ENCODE assay signal across 32 cellular contexts in genomic region chr17:79733692-79734070, GRCh38. TPM values are rescaled to one million over a fixed set of nuclear protein-coding genes. Genes with fewer than 3 reads are reported as not detected.
DNase-seq lines count a peak whose midpoint lies in the region; ATAC-seq and TF ChIP-seq lines count a peak whose summit lies in the region.
"Had no signal": no experiment of that assay in that cellular context is flagged by ENCODE, and none has a peak within 500 bp of the region (broad histone marks: within the 10 kb centered on the region; RNA-seq: fewer than 3 reads in every experiment).

No MANE protein-coding gene starts in this region.

- no peaks in the 10 kb centered on the region for H3K27me3 ChIP-seq in BLaER1
- peaks cover 4% of the 10 kb centered on the region for H3K27me3 ChIP-seq in CD4-positive, alpha-beta memory T cell (ENCODE audit: insufficient read depth, low read length)
- H3K27me3 ChIP-seq: foreskin keratinocyte, upper lobe of left lung had no signal

- H3K27ac Mint-ChIP-seq in IgD-negative memory B cell = peak overlapping the region in 2 of 3 donors; percentile 76 to 91
- no peak overlapping the region for H3K27ac Mint-ChIP-seq in central memory CD8-positive, alpha-beta T cell (ENCODE audit: low read depth)
- peak overlapping the region in 1 of 2 donors; percentile 90 for H3K27ac Mint-ChIP-seq in natural killer cell
- H3K27ac Mint-ChIP-seq in activated T-helper 2 cell treated with anti-CD3 and anti-CD28 coated beads, Interferon-gamma antibody, Interleukin-2, Interleukin-4, amounts not matched to agents 10 μg/mL and 5 μg/mL and 100 μg/mL, durations not matched to agents 14 hours and 24 hours and 36 hours = no peak overlapping the region
- H3K27ac Mint-ChIP-seq in CD4-positive, alpha-beta memory T cell = peak overlapping the region in 2 of 7 donors; percentile 17 to 95
- H3K27ac Mint-ChIP-seq: activated T-helper 1 cell treated with anti-CD3 and anti-CD28 coated beads, Interleukin-12 subunit alpha, Interleukin-12 subunit beta, Interleukin-2, Interleukin-4 antibody, amounts not matched to agents 30 ng/mL and 10 ng/mL and 1 ng/mL, durations not matched to agents 14 hours and 24 hours and 36 hours; endodermal cell; WTC11 had no signal

- H3K9ac ChIP-seq in BLaER1 = peak overlapping the region; percentile 75; the same call in 1 of the 2 replicates

- H3K4me3 ChIP-seq in BLaER1 = peak overlapping the region; percentile 65; the same call in 1 of the 2 replicates
- no peak overlapping the region for H3K4me3 ChIP-seq in CD4-positive, alpha-beta memory T cell (ENCODE audit: low read length in 2 of 2)
- H3K4me3 ChIP-seq: A549, PC-9 had no signal

- CTCF ChIA-PET in CD4-positive, alpha-beta memory T cell (lab: Charles Lee; ENCODE audit: partially characterized antibody) = interaction anchor here (1.1 to 1.8 kb wide), 2 partner anchors 8 to 12 kb away, joined by 3 to 11 read pairs; no protein-coding TSS in a partner anchor

- H3K4me1 ChIP-seq in BLaER1 = peaks cover 57% of the 10 kb centered on the region
- H3K4me1 ChIP-seq in CD4-positive, alpha-beta memory T cell (ENCODE audit: insufficient read depth, low read length) = peaks cover 10% of the 10 kb centered on the region
- H3K4me1 ChIP-seq: A549, foreskin keratinocyte, psoas muscle had no signal

- no peak for TF ChIP-seq CTCF in natural killer cell (IDR thresholded peaks at IDR 0.05)
- no peak for TF ChIP-seq CTCF in GM13976 (IDR thresholded peaks at IDR 0.05; ENCODE audit: borderline replicate concordance, control extremely low read depth, extremely low read depth, insufficient read depth, missing control alignments)

- intact Hi-C loops in natural killer cell (cut with micrococcal nuclease) = no loop called here
- intact Hi-C loops in activated T-helper 2 cell treated with anti-CD3 and anti-CD28 coated beads, Interferon-gamma antibody, Interleukin-2, Interleukin-4, amounts not matched to agents 10 μg/mL and 5 μg/mL and 100 μg/mL, durations not matched to agents 14 hours and 24 hours and 36 hours (cut with micrococcal nuclease) = no loop called here
- intact Hi-C loops in CD4-positive, alpha-beta memory T cell (cut with micrococcal nuclease) = no loop called here

- H3K9me3 Mint-ChIP-seq in IgD-negative memory B cell (no peaks in the 10 kb centered on the region), natural killer cell (no peaks in the 10 kb centered on the region)
- H3K9me3 Mint-ChIP-seq in central memory CD8-positive, alpha-beta T cell = no peaks in the 10 kb centered on the region
- no peaks in the 10 kb centered on the region for H3K9me3 Mint-ChIP-seq in activated T-helper 2 cell treated with anti-CD3 and anti-CD28 coated beads, Interferon-gamma antibody, Interleukin-2, Interleukin-4, amounts not matched to agents 10 μg/mL and 5 μg/mL and 100 μg/mL, durations not matched to agents 14 hours and 24 hours and 36 hours
- peaks cover 0 to 3% (median 0%) of the 10 kb centered on the region in 8 donors for H3K9me3 Mint-ChIP-seq in CD4-positive, alpha-beta memory T cell
- H3K9me3 Mint-ChIP-seq: activated naive CD4-positive, alpha-beta T cell treated with anti-CD3 and anti-CD28 coated beads, Interleukin-2, amount 50 U/mL, for 72 hours; activated T-helper 1 cell treated with anti-CD3 and anti-CD28 coated beads, Interleukin-12 subunit alpha, Interleukin-12 subunit beta, Interleukin-2, Interleukin-4 antibody, amounts not matched to agents 30 ng/mL and 10 ng/mL and 1 ng/mL, durations not matched to agents 14 hours and 24 hours and 36 hours; endodermal cell; WTC11 had no signal

- no peak for ATAC-seq in central memory CD8-positive, alpha-beta T cell (replicated peaks; ENCODE audit: extremely low read depth, poor library complexity, severe bottlenecking)
- ATAC-seq in natural killer cell = no peak
- no peak for ATAC-seq in HG03460 (IDR thresholded peaks at IDR 0.05; ENCODE audit: unreplicated experiment)
- ATAC-seq: A549, esophagus mucosa, foreskin keratinocyte, psoas muscle, Right ventricle myocardium inferior, SK-N-SH treated with all-trans-retinoic acid at 6 μM for 48 hours, WTC11 had no signal

- no peaks in the 10 kb centered on the region for H3K9me3 ChIP-seq in BLaER1
- H3K9me3 ChIP-seq in CD4-positive, alpha-beta memory T cell (ENCODE audit: control insufficient read depth in 1 of 2, low read length in 2 of 2) = no peaks in the 10 kb centered on the region
- H3K9me3 ChIP-seq: A549, heart right ventricle, psoas muscle, upper lobe of left lung had no signal

- POLR2A ChIA-PET in CD4-positive, alpha-beta memory T cell (lab: Charles Lee; ENCODE audit: partially characterized antibody) = no interaction called here

- in situ Hi-C loops in GM13976 (cut with MboI; ENCODE audit: low sequenced_read_pairs, unreplicated experiment) = no loop called here

- peak overlapping the region; percentile 78 for H3K27ac ChIP-seq in BLaER1
- no peak overlapping the region for H3K27ac ChIP-seq in CD4-positive, alpha-beta memory T cell (ENCODE audit: low read depth, low read length)
- H3K27ac ChIP-seq: A549, coronary artery, foreskin keratinocyte, PC-9, psoas muscle had no signal

- H3K27me3 Mint-ChIP-seq in IgD-negative memory B cell (peaks cover 6% of the 10 kb centered on the region), natural killer cell (ENCODE audit: low read depth in 2 of 2) (peaks cover 2% of the 10 kb centered on the region in 2 donors)
- H3K27me3 Mint-ChIP-seq in central memory CD8-positive, alpha-beta T cell = peaks cover 28% of the 10 kb centered on the region
- H3K27me3 Mint-ChIP-seq in activated T-helper 2 cell treated with anti-CD3 and anti-CD28 coated beads, Interferon-gamma antibody, Interleukin-2, Interleukin-4, amounts not matched to agents 10 μg/mL and 5 μg/mL and 100 μg/mL, durations not matched to agents 14 hours and 24 hours and 36 hours (ENCODE audit: low read depth) = peaks cover under 1% of the 10 kb centered on the region
- H3K27me3 Mint-ChIP-seq in CD4-positive, alpha-beta memory T cell = peaks cover 6 to 8% of the 10 kb centered on the region in 2 donors

- peaks cover 19 to 31% (median 27%) of the 10 kb centered on the region in 3 donors for H3K4me1 Mint-ChIP-seq in IgD-negative memory B cell
- H3K4me1 Mint-ChIP-seq in central memory CD8-positive, alpha-beta T cell = peaks cover 18% of the 10 kb centered on the region
- peaks cover 13 to 15% of the 10 kb centered on the region in 2 donors for H3K4me1 Mint-ChIP-seq in natural killer cell
- peaks cover 8% of the 10 kb centered on the region for H3K4me1 Mint-ChIP-seq in activated T-helper 2 cell treated with anti-CD3 and anti-CD28 coated beads, Interferon-gamma antibody, Interleukin-2, Interleukin-4, amounts not matched to agents 10 μg/mL and 5 μg/mL and 100 μg/mL, durations not matched to agents 14 hours and 24 hours and 36 hours (ENCODE audit: low read depth)
- peaks cover 5 to 24% (median 17%) of the 10 kb centered on the region in 4 donors for H3K4me1 Mint-ChIP-seq in CD4-positive, alpha-beta memory T cell
- H3K4me1 Mint-ChIP-seq: endodermal cell, WTC11 had no signal

- peak overlapping the region; percentile 93 for H3K4me2 ChIP-seq in BLaER1
- H3K4me2 ChIP-seq: A549, PC-9 had no signal

- no peak for DNase-seq in central memory CD8-positive, alpha-beta T cell (ENCODE audit: low spot score in 2 of 2)
- DNase-seq in natural killer cell = no peak
- DNase-seq in GM13976 (ENCODE audit: low spot score) = no peak
- no peak for DNase-seq in activated T-helper 2 cell treated with anti-CD3 and anti-CD28 coated beads, Interferon-gamma antibody, Interleukin-2, Interleukin-4, amounts not matched to agents 10 μg/mL and 5 μg/mL and 100 μg/mL, durations not matched to agents 14 hours and 24 hours and 36 hours (ENCODE audit: low spot score)
- DNase-seq in CD4-positive, alpha-beta memory T cell = no peak
- DNase-seq: activated CD8-positive, alpha-beta memory T cell treated with anti-CD3 and anti-CD28 coated beads, Interleukin-2, amount 50 U/mL, for 4 hours; COR-L47; endodermal cell; foreskin keratinocyte; HCEC 1CT; heart right ventricle; kidney glomerular epithelial cell; NCI-H1436 treated with DMSO at 0.1 percent for 48 hours; NCI-H446 treated with DMSO at 0.1 percent for 48 hours; PC-9; psoas muscle had no signal

- peak overlapping the region; percentile 47 to 99 (median 94) for H3K4me3 Mint-ChIP-seq in IgD-negative memory B cell
- H3K4me3 Mint-ChIP-seq in central memory CD8-positive, alpha-beta T cell = peak overlapping the region; percentile 15
- H3K4me3 Mint-ChIP-seq in natural killer cell = peak overlapping the region; percentile 92
- H3K4me3 Mint-ChIP-seq in activated T-helper 2 cell treated with anti-CD3 and anti-CD28 coated beads, Interferon-gamma antibody, Interleukin-2, Interleukin-4, amounts not matched to agents 10 μg/mL and 5 μg/mL and 100 μg/mL, durations not matched to agents 14 hours and 24 hours and 36 hours (ENCODE audit: low read depth) = no peak overlapping the region
- peak overlapping the region in 3 of 8 donors; percentile 76 to 89 (median 85) for H3K4me3 Mint-ChIP-seq in CD4-positive, alpha-beta memory T cell
- H3K4me3 Mint-ChIP-seq: endodermal cell, WTC11 had no signal

- H4K20me1 ChIP-seq in BLaER1 = no peaks in the 10 kb centered on the region

- H3K36me3 ChIP-seq in BLaER1 = no peaks in the 10 kb centered on the region
- H3K36me3 ChIP-seq in CD4-positive, alpha-beta memory T cell (ENCODE audit: insufficient read depth, low read length) = no peaks in the 10 kb centered on the region
- H3K36me3 ChIP-seq: heart right ventricle, upper lobe of left lung had no signal

- H3K36me3 Mint-ChIP-seq in IgD-negative memory B cell = peaks cover 7% of the 10 kb centered on the region
- H3K36me3 Mint-ChIP-seq in central memory CD8-positive, alpha-beta T cell (ENCODE audit: insufficient read depth) = no peaks in the 10 kb centered on the region
- no peaks in the 10 kb centered on the region for H3K36me3 Mint-ChIP-seq in natural killer cell
- H3K36me3 Mint-ChIP-seq in activated T-helper 2 cell treated with anti-CD3 and anti-CD28 coated beads, Interferon-gamma antibody, Interleukin-2, Interleukin-4, amounts not matched to agents 10 μg/mL and 5 μg/mL and 100 μg/mL, durations not matched to agents 14 hours and 24 hours and 36 hours (ENCODE audit: low read depth) = no peaks in the 10 kb centered on the region
- no peaks in the 10 kb centered on the region for H3K36me3 Mint-ChIP-seq in CD4-positive, alpha-beta memory T cell
- H3K36me3 Mint-ChIP-seq: activated naive CD4-positive, alpha-beta T cell treated with anti-CD3 and anti-CD28 coated beads, Interleukin-2, amount 50 U/mL, for 72 hours; WTC11 had no signal

RNA-seq across cellular contexts. Expression of gene ENPP7, which starts 2.9 kb away (rescaled TPM):
- 0.89 TPM for polyA plus RNA-seq in IgD-negative memory B cell
- under 1 TPM in 1 of 3 donors, not detected in 2; 0.95 TPM for total RNA-seq in natural killer cell
- total RNA-seq in activated T-helper 2 cell treated with anti-CD3 and anti-CD28 coated beads, Interferon-gamma antibody, Interleukin-2, Interleukin-4, amounts not matched to agents 10 μg/mL and 5 μg/mL and 100 μg/mL, durations not matched to agents 14 hours and 24 hours and 36 hours = not detected in 2 replicates
- total RNA-seq in CD4-positive, alpha-beta memory T cell = under 1 TPM in 1 of 2 experiments, not detected in 1; 0.20 TPM
- under 1 TPM in 1 of 2 donors, not detected in 1; 0.15 TPM for polyA plus RNA-seq in CD4-positive, alpha-beta memory T cell
- total RNA-seq: aorta, endodermal cell, esophagus mucosa, foreskin keratinocyte, heart right ventricle, HT1080, lung microvascular endothelial cell, PC-9, psoas muscle, Right ventricle myocardium inferior, skeletal muscle tissue, WTC11 had no signal
- polyA plus RNA-seq: A549, foreskin keratinocyte, heart right ventricle had no signal

RNA-seq across cellular contexts. Expression of gene CBX2, which starts 44.3 kb away (rescaled TPM):
- polyA plus RNA-seq in IgD-negative memory B cell = 0.26 TPM
- total RNA-seq in natural killer cell = 1 to 10 TPM in 1 of 3 donors, under 1 TPM in 1, not detected in 1; 0.18 to 1.3 TPM
- total RNA-seq in activated T-helper 2 cell treated with anti-CD3 and anti-CD28 coated beads, Interferon-gamma antibody, Interleukin-2, Interleukin-4, amounts not matched to agents 10 μg/mL and 5 μg/mL and 100 μg/mL, durations not matched to agents 14 hours and 24 hours and 36 hours = 9.7 and 11.2 TPM in 2 replicates
- under 1 TPM; 0.06 to 0.44 TPM for total RNA-seq in CD4-positive, alpha-beta memory T cell
- not detected for polyA plus RNA-seq in CD4-positive, alpha-beta memory T cell
- polyA plus RNA-seq: aorta had no signal

Comparison
In these comparisons a context has a peak if more than half of its experiments do, and no peak if none do; other contexts are left out.
1. H3K27ac Mint-ChIP-seq: peak in IgD-negative memory B cell (2 of 3); none in central memory CD8-positive, alpha-beta T cell (single experiment) and activated T-helper 2 cell treated with anti-CD3 and anti-CD28 coated beads, Interferon-gamma antibody, Interleukin-2, Interleukin-4, amounts not matched to agents 10 μg/mL and 5 μg/mL and 100 μg/mL, durations not matched to agents 14 hours and 24 hours and 36 hours (single experiment).